In the genomic region with DNA sequence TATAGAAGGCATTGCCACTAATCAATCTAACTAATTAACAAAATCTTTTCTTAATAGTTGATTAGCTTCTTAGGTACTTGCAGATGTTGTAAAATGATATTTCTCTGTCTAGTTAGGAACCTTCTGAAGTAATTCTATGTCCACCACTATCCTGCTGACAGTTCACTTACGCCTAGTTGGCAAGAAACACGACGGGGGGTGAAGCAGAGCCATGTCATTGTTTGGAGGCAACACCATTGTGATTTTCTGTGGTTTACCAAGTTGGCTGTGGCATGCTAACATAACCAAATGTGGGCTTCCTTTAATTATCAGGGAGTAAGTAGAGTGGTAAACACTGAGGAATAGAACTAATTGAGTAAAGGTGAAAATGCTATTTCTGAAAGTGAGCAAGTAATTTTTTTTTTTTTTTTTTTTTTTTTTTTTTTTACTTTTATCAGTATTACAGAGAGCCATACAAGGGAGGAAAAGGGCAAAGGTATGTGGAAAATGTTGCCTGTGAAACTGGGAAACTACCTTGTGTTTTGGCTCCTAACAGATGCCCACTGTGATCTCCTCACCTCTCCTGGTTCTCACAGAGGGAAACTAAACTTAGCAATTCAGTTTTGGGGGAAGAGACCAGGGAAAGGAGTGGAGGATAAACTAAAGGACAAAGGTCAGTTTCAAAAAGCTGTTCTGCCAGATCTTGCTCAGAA, we compare ENCODE assay signal across 14 cellular contexts.
DNase-seq lines count a peak whose midpoint lies in the region; ATAC-seq and TF ChIP-seq lines count a peak whose summit lies in the region.
"Had no signal": no experiment of that assay in that cellular context is flagged by ENCODE, and none has a peak within 500 bp of the region (broad histone marks: within the 10 kb centered on the region; RNA-seq: fewer than 3 reads in every experiment).

No MANE protein-coding gene starts in this region.

- H2AFZ ChIP-seq in fibroblast of lung (ENCODE audit: low read length) = no peak overlapping the region

- H3K4me3 ChIP-seq in NB4 (ENCODE audit: low read depth, low read length) (no peak overlapping the region), fibroblast of lung (replicated peaks in 1 of 4; ENCODE audit: control extremely low read depth in 1 of 4, insufficient read depth in 1 of 4, low read depth in 3 of 4, low read length in 4 of 4) (no peak overlapping the region)

- no peaks in the 10 kb centered on the region for H4K20me1 ChIP-seq in fibroblast of lung (ENCODE audit: control insufficient read depth, extremely low read depth, insufficient read depth, low read length)

- H3K36me3 Mint-ChIP-seq in neural crest cell (ENCODE audit: low read depth) = no peaks in the 10 kb centered on the region
- H3K36me3 Mint-ChIP-seq: activated naive CD8-positive, alpha-beta T cell treated with anti-CD3 and anti-CD28 coated beads for 36 hours had no signal

- H3K27ac Mint-ChIP-seq in neural crest cell (ENCODE audit: unreplicated experiment) = peak overlapping the region; percentile 83
- H3K27ac Mint-ChIP-seq: activated naive CD8-positive, alpha-beta T cell treated with anti-CD3 and anti-CD28 coated beads for 36 hours had no signal

- no peaks in the 10 kb centered on the region for H3K27me3 ChIP-seq in fibroblast of lung (ENCODE audit: control insufficient read depth, insufficient read depth, low read length)

- H3K9ac ChIP-seq in fibroblast of lung (ENCODE audit: insufficient read depth, low read length) = no peak overlapping the region

- no peak for ATAC-seq in GM18517 (IDR thresholded peaks at IDR 0.05; ENCODE audit: unreplicated experiment)

- DNase-seq in EH (ENCODE audit: low read depth) (peak; percentile 27), NB4 (ENCODE audit: low read depth) (peak; percentile 24), fibroblast of lung (ENCODE audit: low read depth in 2 of 2) (peak; percentile 45 to 50), neural crest cell (ENCODE audit: low read depth, low spot score) (no peak)
- DNase-seq in activated T-cell treated with anti-CD3 and anti-CD28 coated beads, Interleukin-2, amount 50 U/mL, for 48 hours = no peak
- DNase-seq in stimulated activated CD4-positive, alpha-beta T cell treated with anti-CD3 and anti-CD28 coated beads, Interleukin-12 subunit alpha, Interleukin-12 subunit beta, amount 100 ng/mL, for 4 hours = no peak
- no peak for DNase-seq in activated CD4-positive, alpha-beta T cell treated with anti-CD3 and anti-CD28 coated beads for 1 hour
- DNase-seq: activated CD4-positive, CD25-positive, alpha-beta regulatory T cell; activated naive CD8-positive, alpha-beta T cell treated with anti-CD3 and anti-CD28 coated beads for 36 hours; AML-193; DMS53; stimulated activated CD4-positive, alpha-beta T cell treated with anti-CD3 and anti-CD28 coated beads, Interleukin-4, amount 100 ng/mL, for 1 hour; SW 1271 had no signal

- H3K4me2 ChIP-seq in fibroblast of lung (ENCODE audit: extremely low read depth, insufficient read depth, low read length) = peak overlapping the region; percentile 8

- H3K4me1 Mint-ChIP-seq in neural crest cell = peaks cover 38% of the 10 kb centered on the region
- H3K4me1 Mint-ChIP-seq: activated naive CD8-positive, alpha-beta T cell treated with anti-CD3 and anti-CD28 coated beads for 36 hours had no signal

- peaks cover 23% of the 10 kb centered on the region for H3K79me2 ChIP-seq in fibroblast of lung (ENCODE audit: control insufficient read depth, insufficient read depth, low read length)

- no peak overlapping the region for H3K27ac ChIP-seq in fibroblast of lung (ENCODE audit: insufficient read depth, low read length)

- H3K4me1 ChIP-seq in fibroblast of lung (ENCODE audit: control insufficient read depth, extremely low read depth, insufficient read depth, low read length) = peaks cover 8% of the 10 kb centered on the region

- TF ChIP-seq CTCF in NB4 (IDR thresholded peaks at IDR 0.05; ENCODE audit: low read depth, low read length) = no peak
- TF ChIP-seq CTCF in fibroblast of lung (conservative IDR thresholded peaks at IDR 0.05 in 1 of 2, IDR thresholded peaks at IDR 0.05 in 1 of 2; ENCODE audit: low read depth in 1 of 2, low read length in 2 of 2) = no peak
- no peak for TF ChIP-seq CTCF in neural crest cell (conservative IDR thresholded peaks at IDR 0.05)

- no peaks in the 10 kb centered on the region for H3K27me3 Mint-ChIP-seq in neural crest cell (ENCODE audit: low read depth)

- H3K9me3 ChIP-seq in fibroblast of lung (ENCODE audit: control insufficient read depth, insufficient read depth, low read depth, low read length) = no peaks in the 10 kb centered on the region

- peak overlapping the region; percentile 62 for H3K4me3 Mint-ChIP-seq in neural crest cell
- H3K4me3 Mint-ChIP-seq: activated naive CD8-positive, alpha-beta T cell treated with anti-CD3 and anti-CD28 coated beads for 36 hours had no signal

- no peaks in the 10 kb centered on the region for H3K36me3 ChIP-seq in fibroblast of lung (ENCODE audit: control insufficient read depth, insufficient read depth, low read length)

- no peaks in the 10 kb centered on the region for H3K9me3 Mint-ChIP-seq in neural crest cell
- H3K9me3 Mint-ChIP-seq: activated naive CD8-positive, alpha-beta T cell treated with anti-CD3 and anti-CD28 coated beads for 36 hours had no signal

- TF ChIP-seq POLR2A in NB4 (IDR thresholded peaks at IDR 0.05; ENCODE audit: extremely low read depth, insufficient read length) = no peak

Comparison
In these comparisons a context has a peak if more than half of its experiments do, and no peak if none do; other contexts are left out.
1. DNase-seq: peak in EH (single experiment), NB4 (single experiment) and fibroblast of lung (2 of 2); none in neural crest cell (single experiment), activated T-cell treated with anti-CD3 and anti-CD28 coated beads, Interleukin-2, amount 50 U/mL, for 48 hours (0 of 2), stimulated activated CD4-positive, alpha-beta T cell treated with anti-CD3 and anti-CD28 coated beads, Interleukin-12 subunit alpha, Interleukin-12 subunit beta, amount 100 ng/mL, for 4 hours (single experiment) and activated CD4-positive, alpha-beta T cell treated with anti-CD3 and anti-CD28 coated beads for 1 hour (single experiment).